In the genomic region with DNA sequence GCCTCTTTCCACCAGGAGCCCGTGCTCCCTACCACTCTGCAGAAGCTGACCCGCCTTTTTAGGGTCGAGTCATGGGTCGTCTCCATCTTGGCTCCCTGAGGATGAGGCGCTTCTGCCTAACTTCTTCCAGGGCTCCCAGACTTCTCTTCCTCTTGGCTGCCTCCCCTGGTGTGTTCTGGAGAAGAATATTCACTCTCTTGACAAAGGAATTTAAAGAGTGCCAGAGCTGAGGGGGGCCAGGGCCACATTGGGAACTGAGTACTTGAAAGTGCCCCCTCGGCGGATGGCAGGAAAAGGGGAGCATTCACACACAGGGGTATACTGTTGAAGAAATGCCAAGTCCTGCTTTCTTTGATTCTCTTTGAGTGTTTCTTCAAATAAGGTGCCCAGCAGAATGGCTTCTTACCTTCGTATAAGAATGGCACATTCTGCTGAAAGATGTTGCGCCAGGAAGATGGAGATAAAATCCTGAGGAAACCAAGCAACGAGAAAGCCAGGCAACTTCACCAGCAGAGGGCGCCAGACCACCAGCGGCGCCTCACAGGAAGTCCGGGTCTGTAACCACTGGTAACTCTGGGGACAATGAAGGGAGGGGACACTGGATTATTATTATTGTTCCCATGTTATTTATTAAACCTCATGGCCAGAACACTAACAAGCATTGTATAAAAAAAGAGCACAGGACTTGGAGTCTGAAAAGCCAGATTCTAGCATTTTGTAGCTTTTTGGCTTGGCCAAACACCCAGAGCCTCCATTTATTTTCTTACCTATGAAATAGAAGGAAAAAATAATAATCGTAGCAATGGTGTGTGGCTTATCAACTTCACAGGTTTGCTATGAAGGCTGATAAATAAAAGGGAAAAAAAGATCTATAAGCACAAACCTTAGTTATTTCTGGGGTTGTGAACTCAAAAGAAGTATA, we compare ENCODE assay signal across 1 cellular context.
A peak's percentile ranks its signal among the peaks of the same experiment; 100 is the strongest.
TF ChIP-seq lines count a peak whose summit lies in the region.

No MANE protein-coding gene starts in this region.

TF ChIP-seq in K562, 482 proteins besides CTCF, POLR2A, EP300 and RAD21 (continued from another document and continues in another):
- TF ChIP-seq, protein P1, sequence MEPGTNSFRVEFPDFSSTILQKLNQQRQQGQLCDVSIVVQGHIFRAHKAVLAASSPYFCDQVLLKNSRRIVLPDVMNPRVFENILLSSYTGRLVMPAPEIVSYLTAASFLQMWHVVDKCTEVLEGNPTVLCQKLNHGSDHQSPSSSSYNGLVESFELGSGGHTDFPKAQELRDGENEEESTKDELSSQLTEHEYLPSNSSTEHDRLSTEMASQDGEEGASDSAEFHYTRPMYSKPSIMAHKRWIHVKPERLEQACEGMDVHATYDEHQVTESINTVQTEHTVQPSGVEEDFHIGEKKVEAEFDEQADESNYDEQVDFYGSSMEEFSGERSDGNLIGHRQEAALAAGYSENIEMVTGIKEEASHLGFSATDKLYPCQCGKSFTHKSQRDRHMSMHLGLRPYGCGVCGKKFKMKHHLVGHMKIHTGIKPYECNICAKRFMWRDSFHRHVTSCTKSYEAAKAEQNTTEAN (CRISPR knock-in tag; IDR thresholded peaks at IDR 0.05), result no peak
- TF ChIP-seq, protein P2, sequence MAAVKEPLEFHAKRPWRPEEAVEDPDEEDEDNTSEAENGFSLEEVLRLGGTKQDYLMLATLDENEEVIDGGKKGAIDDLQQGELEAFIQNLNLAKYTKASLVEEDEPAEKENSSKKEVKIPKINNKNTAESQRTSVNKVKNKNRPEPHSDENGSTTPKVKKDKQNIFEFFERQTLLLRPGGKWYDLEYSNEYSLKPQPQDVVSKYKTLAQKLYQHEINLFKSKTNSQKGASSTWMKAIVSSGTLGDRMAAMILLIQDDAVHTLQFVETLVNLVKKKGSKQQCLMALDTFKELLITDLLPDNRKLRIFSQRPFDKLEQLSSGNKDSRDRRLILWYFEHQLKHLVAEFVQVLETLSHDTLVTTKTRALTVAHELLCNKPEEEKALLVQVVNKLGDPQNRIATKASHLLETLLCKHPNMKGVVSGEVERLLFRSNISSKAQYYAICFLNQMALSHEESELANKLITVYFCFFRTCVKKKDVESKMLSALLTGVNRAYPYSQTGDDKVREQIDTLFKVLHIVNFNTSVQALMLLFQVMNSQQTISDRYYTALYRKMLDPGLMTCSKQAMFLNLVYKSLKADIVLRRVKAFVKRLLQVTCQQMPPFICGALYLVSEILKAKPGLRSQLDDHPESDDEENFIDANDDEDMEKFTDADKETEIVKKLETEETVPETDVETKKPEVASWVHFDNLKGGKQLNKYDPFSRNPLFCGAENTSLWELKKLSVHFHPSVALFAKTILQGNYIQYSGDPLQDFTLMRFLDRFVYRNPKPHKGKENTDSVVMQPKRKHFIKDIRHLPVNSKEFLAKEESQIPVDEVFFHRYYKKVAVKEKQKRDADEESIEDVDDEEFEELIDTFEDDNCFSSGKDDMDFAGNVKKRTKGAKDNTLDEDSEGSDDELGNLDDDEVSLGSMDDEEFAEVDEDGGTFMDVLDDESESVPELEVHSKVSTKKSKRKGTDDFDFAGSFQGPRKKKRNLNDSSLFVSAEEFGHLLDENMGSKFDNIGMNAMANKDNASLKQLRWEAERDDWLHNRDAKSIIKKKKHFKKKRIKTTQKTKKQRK (IDR thresholded peaks at IDR 0.05; ENCODE audit: borderline replicate concordance, low read depth, low read length), result no peak
- TF ChIP-seq KDM1A (IDR thresholded peaks at IDR 0.05) (0 out of 4 replicates have a peak, but pooled peaks of 1 of the 2 experiments have one; percentile 31), ZNF384 (IDR thresholded peaks at IDR 0.05; ENCODE audit: low read depth, low read length) (no peak), GABPA (tag; conservative IDR thresholded peaks at IDR 0.05; ENCODE audit: low read depth) (peak; percentile 76), NFYB (IDR thresholded peaks at IDR 0.05; ENCODE audit: extremely low read depth, insufficient read length) (no peak), ELF1 (tag; IDR thresholded peaks at IDR 0.05) (peak; percentile 78), SREBF1 (IDR thresholded peaks at IDR 0.05; ENCODE audit: borderline replicate concordance, low read depth, low read length) (no peak), FOXJ2 (tag; IDR thresholded peaks at IDR 0.05) (no peak), NFRKB (IDR thresholded peaks at IDR 0.05; ENCODE audit: low read depth) (no peak), SMARCE1 (IDR thresholded peaks at IDR 0.05) (no peak), NELFE (IDR thresholded peaks at IDR 0.05; ENCODE audit: insufficient read depth, insufficient read length) (no peak), ETV1 (tag; conservative IDR thresholded peaks at IDR 0.05; ENCODE audit: low read depth) (peak; percentile 68), EGR1 (conservative IDR thresholded peaks at IDR 0.05) (no peak), CBX8 (IDR thresholded peaks at IDR 0.05; ENCODE audit: borderline replicate concordance, extremely low read depth, low read depth, low read length, poor library complexity, severe bottlenecking) (no peak), ZSCAN32 (CRISPR knock-in tag; IDR thresholded peaks at IDR 0.05) (no peak), PTRF (tag; IDR thresholded peaks at IDR 0.05) (no peak), PCBP1 (IDR thresholded peaks at IDR 0.05; ENCODE audit: low read depth, low read length, poor library complexity, severe bottlenecking) (no peak), SMARCC2 (IDR thresholded peaks at IDR 0.05; ENCODE audit: low read depth) (no peak), JUND (IDR thresholded peaks at IDR 0.05; ENCODE audit: borderline replicate concordance, low read depth, low read length) (peak; percentile 6; the same call in 1 of the 2 replicates), JUND (tag; IDR thresholded peaks at IDR 0.05; ENCODE audit: borderline replicate concordance, low read depth, low read length) (no peak), DDX20 (tag; IDR thresholded peaks at IDR 0.05; ENCODE audit: low read depth) (no peak), PRMT5 (CRISPR knock-in tag; IDR thresholded peaks at IDR 0.05) (no peak), CHD4 (IDR thresholded peaks at IDR 0.05; ENCODE audit: insufficient read depth, insufficient replicate concordance, low read depth, low read length, poor library complexity, severe bottlenecking) (peak; percentile 27)
- TF ChIP-seq, protein P3, sequence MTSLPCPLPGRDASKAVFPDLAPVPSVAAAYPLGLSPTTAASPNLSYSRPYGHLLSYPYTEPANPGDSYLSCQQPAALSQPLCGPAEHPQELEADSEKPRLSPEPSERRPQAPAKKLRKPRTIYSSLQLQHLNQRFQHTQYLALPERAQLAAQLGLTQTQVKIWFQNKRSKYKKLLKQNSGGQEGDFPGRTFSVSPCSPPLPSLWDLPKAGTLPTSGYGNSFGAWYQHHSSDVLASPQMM (CRISPR knock-in tag; IDR thresholded peaks at IDR 0.05), result no peak
- TF ChIP-seq, protein P4, sequence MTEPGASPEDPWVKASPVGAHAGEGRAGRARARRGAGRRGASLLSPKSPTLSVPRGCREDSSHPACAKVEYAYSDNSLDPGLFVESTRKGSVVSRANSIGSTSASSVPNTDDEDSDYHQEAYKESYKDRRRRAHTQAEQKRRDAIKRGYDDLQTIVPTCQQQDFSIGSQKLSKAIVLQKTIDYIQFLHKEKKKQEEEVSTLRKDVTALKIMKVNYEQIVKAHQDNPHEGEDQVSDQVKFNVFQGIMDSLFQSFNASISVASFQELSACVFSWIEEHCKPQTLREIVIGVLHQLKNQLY (CRISPR knock-in tag; conservative IDR thresholded peaks at IDR 0.05), result no peak
- TF ChIP-seq, protein P5, sequence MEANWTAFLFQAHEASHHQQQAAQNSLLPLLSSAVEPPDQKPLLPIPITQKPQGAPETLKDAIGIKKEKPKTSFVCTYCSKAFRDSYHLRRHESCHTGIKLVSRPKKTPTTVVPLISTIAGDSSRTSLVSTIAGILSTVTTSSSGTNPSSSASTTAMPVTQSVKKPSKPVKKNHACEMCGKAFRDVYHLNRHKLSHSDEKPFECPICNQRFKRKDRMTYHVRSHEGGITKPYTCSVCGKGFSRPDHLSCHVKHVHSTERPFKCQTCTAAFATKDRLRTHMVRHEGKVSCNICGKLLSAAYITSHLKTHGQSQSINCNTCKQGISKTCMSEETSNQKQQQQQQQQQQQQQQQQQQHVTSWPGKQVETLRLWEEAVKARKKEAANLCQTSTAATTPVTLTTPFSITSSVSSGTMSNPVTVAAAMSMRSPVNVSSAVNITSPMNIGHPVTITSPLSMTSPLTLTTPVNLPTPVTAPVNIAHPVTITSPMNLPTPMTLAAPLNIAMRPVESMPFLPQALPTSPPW (CRISPR knock-in tag; IDR thresholded peaks at IDR 0.05), result peak; percentile 50; the same call in 1 of the 2 replicates
- TF ChIP-seq, protein P6, sequence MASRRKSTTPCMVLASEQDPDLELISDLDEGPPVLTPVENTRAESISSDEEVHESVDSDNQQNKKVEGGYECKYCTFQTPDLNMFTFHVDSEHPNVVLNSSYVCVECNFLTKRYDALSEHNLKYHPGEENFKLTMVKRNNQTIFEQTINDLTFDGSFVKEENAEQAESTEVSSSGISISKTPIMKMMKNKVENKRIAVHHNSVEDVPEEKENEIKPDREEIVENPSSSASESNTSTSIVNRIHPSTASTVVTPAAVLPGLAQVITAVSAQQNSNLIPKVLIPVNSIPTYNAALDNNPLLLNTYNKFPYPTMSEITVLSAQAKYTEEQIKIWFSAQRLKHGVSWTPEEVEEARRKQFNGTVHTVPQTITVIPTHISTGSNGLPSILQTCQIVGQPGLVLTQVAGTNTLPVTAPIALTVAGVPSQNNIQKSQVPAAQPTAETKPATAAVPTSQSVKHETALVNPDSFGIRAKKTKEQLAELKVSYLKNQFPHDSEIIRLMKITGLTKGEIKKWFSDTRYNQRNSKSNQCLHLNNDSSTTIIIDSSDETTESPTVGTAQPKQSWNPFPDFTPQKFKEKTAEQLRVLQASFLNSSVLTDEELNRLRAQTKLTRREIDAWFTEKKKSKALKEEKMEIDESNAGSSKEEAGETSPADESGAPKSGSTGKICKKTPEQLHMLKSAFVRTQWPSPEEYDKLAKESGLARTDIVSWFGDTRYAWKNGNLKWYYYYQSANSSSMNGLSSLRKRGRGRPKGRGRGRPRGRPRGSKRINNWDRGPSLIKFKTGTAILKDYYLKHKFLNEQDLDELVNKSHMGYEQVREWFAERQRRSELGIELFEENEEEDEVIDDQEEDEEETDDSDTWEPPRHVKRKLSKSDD (conservative IDR thresholded peaks at IDR 0.05; ENCODE audit: low read length), result no peak
- TF ChIP-seq, protein P7, sequence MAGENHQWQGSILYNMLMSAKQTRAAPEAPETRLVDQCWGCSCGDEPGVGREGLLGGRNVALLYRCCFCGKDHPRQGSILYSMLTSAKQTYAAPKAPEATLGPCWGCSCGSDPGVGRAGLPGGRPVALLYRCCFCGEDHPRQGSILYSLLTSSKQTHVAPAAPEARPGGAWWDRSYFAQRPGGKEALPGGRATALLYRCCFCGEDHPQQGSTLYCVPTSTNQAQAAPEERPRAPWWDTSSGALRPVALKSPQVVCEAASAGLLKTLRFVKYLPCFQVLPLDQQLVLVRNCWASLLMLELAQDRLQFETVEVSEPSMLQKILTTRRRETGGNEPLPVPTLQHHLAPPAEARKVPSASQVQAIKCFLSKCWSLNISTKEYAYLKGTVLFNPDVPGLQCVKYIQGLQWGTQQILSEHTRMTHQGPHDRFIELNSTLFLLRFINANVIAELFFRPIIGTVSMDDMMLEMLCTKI (IDR thresholded peaks at IDR 0.05; ENCODE audit: partially characterized antibody), result no peak
- TF ChIP-seq, protein P8, sequence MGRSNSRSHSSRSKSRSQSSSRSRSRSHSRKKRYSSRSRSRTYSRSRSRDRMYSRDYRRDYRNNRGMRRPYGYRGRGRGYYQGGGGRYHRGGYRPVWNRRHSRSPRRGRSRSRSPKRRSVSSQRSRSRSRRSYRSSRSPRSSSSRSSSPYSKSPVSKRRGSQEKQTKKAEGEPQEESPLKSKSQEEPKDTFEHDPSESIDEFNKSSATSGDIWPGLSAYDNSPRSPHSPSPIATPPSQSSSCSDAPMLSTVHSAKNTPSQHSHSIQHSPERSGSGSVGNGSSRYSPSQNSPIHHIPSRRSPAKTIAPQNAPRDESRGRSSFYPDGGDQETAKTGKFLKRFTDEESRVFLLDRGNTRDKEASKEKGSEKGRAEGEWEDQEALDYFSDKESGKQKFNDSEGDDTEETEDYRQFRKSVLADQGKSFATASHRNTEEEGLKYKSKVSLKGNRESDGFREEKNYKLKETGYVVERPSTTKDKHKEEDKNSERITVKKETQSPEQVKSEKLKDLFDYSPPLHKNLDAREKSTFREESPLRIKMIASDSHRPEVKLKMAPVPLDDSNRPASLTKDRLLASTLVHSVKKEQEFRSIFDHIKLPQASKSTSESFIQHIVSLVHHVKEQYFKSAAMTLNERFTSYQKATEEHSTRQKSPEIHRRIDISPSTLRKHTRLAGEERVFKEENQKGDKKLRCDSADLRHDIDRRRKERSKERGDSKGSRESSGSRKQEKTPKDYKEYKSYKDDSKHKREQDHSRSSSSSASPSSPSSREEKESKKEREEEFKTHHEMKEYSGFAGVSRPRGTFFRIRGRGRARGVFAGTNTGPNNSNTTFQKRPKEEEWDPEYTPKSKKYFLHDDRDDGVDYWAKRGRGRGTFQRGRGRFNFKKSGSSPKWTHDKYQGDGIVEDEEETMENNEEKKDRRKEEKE (IDR thresholded peaks at IDR 0.05; ENCODE audit: borderline replicate concordance in 1 of 2, control insufficient read depth in 1 of 2, low read depth in 2 of 2, low read length in 1 of 2), result 0 out of 4 replicates have a peak, but pooled peaks of 1 of the 2 experiments have one; percentile 54
- TF ChIP-seq, protein P9, sequence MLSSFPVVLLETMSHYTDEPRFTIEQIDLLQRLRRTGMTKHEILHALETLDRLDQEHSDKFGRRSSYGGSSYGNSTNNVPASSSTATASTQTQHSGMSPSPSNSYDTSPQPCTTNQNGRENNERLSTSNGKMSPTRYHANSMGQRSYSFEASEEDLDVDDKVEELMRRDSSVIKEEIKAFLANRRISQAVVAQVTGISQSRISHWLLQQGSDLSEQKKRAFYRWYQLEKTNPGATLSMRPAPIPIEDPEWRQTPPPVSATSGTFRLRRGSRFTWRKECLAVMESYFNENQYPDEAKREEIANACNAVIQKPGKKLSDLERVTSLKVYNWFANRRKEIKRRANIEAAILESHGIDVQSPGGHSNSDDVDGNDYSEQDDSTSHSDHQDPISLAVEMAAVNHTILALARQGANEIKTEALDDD (IDR thresholded peaks at IDR 0.05), result 0 out of 2 replicates have a peak, but pooled peaks have one; percentile 26
- TF ChIP-seq, protein P10, sequence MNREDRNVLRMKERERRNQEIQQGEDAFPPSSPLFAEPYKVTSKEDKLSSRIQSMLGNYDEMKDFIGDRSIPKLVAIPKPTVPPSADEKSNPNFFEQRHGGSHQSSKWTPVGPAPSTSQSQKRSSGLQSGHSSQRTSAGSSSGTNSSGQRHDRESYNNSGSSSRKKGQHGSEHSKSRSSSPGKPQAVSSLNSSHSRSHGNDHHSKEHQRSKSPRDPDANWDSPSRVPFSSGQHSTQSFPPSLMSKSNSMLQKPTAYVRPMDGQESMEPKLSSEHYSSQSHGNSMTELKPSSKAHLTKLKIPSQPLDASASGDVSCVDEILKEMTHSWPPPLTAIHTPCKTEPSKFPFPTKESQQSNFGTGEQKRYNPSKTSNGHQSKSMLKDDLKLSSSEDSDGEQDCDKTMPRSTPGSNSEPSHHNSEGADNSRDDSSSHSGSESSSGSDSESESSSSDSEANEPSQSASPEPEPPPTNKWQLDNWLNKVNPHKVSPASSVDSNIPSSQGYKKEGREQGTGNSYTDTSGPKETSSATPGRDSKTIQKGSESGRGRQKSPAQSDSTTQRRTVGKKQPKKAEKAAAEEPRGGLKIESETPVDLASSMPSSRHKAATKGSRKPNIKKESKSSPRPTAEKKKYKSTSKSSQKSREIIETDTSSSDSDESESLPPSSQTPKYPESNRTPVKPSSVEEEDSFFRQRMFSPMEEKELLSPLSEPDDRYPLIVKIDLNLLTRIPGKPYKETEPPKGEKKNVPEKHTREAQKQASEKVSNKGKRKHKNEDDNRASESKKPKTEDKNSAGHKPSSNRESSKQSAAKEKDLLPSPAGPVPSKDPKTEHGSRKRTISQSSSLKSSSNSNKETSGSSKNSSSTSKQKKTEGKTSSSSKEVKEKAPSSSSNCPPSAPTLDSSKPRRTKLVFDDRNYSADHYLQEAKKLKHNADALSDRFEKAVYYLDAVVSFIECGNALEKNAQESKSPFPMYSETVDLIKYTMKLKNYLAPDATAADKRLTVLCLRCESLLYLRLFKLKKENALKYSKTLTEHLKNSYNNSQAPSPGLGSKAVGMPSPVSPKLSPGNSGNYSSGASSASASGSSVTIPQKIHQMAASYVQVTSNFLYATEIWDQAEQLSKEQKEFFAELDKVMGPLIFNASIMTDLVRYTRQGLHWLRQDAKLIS (CRISPR knock-in tag; IDR thresholded peaks at IDR 0.05), result no peak
